Comparison of ENCODE assay signal across 8 cellular contexts in the genomic region with DNA sequence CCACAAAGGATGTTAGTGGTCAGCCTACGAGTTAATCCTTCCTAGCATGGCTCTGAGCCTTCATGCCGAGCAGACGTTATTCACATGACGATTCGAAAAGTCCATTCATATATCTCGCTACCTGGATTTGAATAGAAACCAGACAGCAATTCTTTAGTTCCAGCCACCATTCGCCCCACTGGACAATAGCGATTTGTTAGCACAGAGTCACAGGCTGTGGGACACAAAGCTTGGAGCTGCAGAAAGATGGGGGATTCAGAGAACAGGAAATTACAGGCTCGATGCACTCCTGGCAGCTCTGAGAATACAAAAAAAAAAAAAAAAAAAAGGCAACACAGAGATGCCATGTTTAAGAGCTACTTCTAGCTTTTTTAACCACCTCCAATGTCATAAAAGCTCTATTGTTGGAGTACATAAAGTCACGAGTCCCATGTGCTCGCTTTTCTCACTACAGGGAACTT.
A peak's percentile ranks its signal among the peaks of the same experiment; 100 is the strongest.
DNase-seq lines count a peak whose midpoint lies in the region; ATAC-seq and TF ChIP-seq lines count a peak whose summit lies in the region.

No MANE protein-coding gene starts in this region.

- no peak overlapping the region for H3K27ac ChIP-seq in duodenal mucosa (ENCODE audit: low read depth, low read length)
- peak overlapping the region in 1 of 2 donors; percentile 67 for H3K27ac ChIP-seq in uterus

- intact Hi-C loops in uterus (cut with DNase I; ENCODE audit: low total_unique reads), result no loop called here

- no peak for TF ChIP-seq CTCF in uterus (IDR thresholded peaks at IDR 0.05)

- DNase-seq in DMS53 treated with DMSO at 0.1 percent for 48 hours (lab: John Stamatoyannopoulos, UW; ENCODE audit: unreplicated experiment), result peak; percentile 37
- DNase-seq in SK-MEL-5 (ENCODE audit: low read depth, low spot score), result peak; percentile 95
- DNase-seq in uterus, result no peak

- in situ Hi-C loops in SK-MEL-5 (cut with HindIII; ENCODE audit: low pct_unique_long_range_greater_than_20kb, low sequenced_read_pairs), result no loop called here

- TF ChIP-seq RAD21 in Ishikawa (IDR thresholded peaks at IDR 0.05; ENCODE audit: low read depth), result 0 out of 2 replicates have a peak, but pooled peaks have one; percentile 6

- H3K9me3 ChIP-seq in duodenal mucosa (ENCODE audit: control insufficient read depth in 1 of 2, low read length in 2 of 2), result no peaks in the 10 kb centered on the region
- no peaks in the 10 kb centered on the region for H3K9me3 ChIP-seq in mononuclear cell (ENCODE audit: low read depth, low read length)
- H3K9me3 ChIP-seq in uterus, result no peaks in the 10 kb centered on the region

- H3K4me3 ChIP-seq in duodenal mucosa (ENCODE audit: low read depth in 1 of 2, low read length in 2 of 2) (peak overlapping the region; percentile 75 to 86), mononuclear cell (ENCODE audit: low read length) (peak overlapping the region; percentile 37), uterus (peak overlapping the region; percentile 20 to 55)

- peaks cover 11 to 34% of the 10 kb centered on the region in 2 donors for H3K4me1 ChIP-seq in duodenal mucosa (ENCODE audit: control insufficient read depth in 1 of 2, insufficient read depth in 2 of 2, low read length in 2 of 2)
- peaks cover 24% of the 10 kb centered on the region for H3K4me1 ChIP-seq in mononuclear cell (ENCODE audit: insufficient read depth, low read length)
- no peaks in the 10 kb centered on the region for H3K4me1 ChIP-seq in uterus

- no peak for TF ChIP-seq EP300 in Ishikawa (IDR thresholded peaks at IDR 0.05; ENCODE audit: borderline replicate concordance)

- ATAC-seq in HG02885 (IDR thresholded peaks at IDR 0.05; ENCODE audit: poor library complexity, unreplicated experiment) (no peak), HG03571 (IDR thresholded peaks at IDR 0.05; ENCODE audit: unreplicated experiment) (no peak)

- no peak for TF ChIP-seq POLR2A in uterus (IDR thresholded peaks at IDR 0.05)

- H3K9ac ChIP-seq in duodenal mucosa (ENCODE audit: low read depth in 1 of 2, low read length in 2 of 2), result peak overlapping the region; percentile 40 to 54

- H3K27me3 ChIP-seq in duodenal mucosa (ENCODE audit: control insufficient read depth in 1 of 2, insufficient read depth in 2 of 2, low read length in 2 of 2) (no peaks in the 10 kb centered on the region), mononuclear cell (ENCODE audit: insufficient read depth, low read length) (no peaks in the 10 kb centered on the region), uterus (no peaks in the 10 kb centered on the region)

- H3K36me3 ChIP-seq in duodenal mucosa (ENCODE audit: control insufficient read depth in 1 of 2, insufficient read depth in 2 of 2, low read length in 2 of 2) (no peaks in the 10 kb centered on the region), uterus (no peaks in the 10 kb centered on the region)

TF ChIP-seq in Ishikawa, 13 proteins besides CTCF, POLR2A, EP300 and RAD21:
- TF ChIP-seq, protein P1, sequence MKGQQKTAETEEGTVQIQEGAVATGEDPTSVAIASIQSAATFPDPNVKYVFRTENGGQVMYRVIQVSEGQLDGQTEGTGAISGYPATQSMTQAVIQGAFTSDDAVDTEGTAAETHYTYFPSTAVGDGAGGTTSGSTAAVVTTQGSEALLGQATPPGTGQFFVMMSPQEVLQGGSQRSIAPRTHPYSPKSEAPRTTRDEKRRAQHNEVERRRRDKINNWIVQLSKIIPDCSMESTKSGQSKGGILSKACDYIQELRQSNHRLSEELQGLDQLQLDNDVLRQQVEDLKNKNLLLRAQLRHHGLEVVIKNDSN (IDR thresholded peaks at IDR 0.05), result peak; percentile 36; the same call in 1 of the 2 replicates
- TF ChIP-seq, protein P2, sequence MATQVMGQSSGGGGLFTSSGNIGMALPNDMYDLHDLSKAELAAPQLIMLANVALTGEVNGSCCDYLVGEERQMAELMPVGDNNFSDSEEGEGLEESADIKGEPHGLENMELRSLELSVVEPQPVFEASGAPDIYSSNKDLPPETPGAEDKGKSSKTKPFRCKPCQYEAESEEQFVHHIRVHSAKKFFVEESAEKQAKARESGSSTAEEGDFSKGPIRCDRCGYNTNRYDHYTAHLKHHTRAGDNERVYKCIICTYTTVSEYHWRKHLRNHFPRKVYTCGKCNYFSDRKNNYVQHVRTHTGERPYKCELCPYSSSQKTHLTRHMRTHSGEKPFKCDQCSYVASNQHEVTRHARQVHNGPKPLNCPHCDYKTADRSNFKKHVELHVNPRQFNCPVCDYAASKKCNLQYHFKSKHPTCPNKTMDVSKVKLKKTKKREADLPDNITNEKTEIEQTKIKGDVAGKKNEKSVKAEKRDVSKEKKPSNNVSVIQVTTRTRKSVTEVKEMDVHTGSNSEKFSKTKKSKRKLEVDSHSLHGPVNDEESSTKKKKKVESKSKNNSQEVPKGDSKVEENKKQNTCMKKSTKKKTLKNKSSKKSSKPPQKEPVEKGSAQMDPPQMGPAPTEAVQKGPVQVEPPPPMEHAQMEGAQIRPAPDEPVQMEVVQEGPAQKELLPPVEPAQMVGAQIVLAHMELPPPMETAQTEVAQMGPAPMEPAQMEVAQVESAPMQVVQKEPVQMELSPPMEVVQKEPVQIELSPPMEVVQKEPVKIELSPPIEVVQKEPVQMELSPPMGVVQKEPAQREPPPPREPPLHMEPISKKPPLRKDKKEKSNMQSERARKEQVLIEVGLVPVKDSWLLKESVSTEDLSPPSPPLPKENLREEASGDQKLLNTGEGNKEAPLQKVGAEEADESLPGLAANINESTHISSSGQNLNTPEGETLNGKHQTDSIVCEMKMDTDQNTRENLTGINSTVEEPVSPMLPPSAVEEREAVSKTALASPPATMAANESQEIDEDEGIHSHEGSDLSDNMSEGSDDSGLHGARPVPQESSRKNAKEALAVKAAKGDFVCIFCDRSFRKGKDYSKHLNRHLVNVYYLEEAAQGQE (IDR thresholded peaks at IDR 0.05; ENCODE audit: low read depth), result no peak
- TF ChIP-seq, protein P3, sequence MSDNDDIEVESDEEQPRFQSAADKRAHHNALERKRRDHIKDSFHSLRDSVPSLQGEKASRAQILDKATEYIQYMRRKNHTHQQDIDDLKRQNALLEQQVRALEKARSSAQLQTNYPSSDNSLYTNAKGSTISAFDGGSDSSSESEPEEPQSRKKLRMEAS (IDR thresholded peaks at IDR 0.05), result peak; percentile 53; the same call in 1 of the 2 replicates
- 0 out of 2 replicates have a peak, but pooled peaks have one; percentile 59 for TF ChIP-seq YY1 (IDR thresholded peaks at IDR 0.05; ENCODE audit: low read depth)
- no peak for TF ChIP-seq CEBPB (IDR thresholded peaks at IDR 0.05)

Comparison
In these comparisons a context has a peak if more than half of its experiments do, and no peak if none do; other contexts are left out.
1. DNase-seq: peak in DMS53 treated with DMSO at 0.1 percent for 48 hours (single experiment) and SK-MEL-5 (single experiment); none in uterus (0 of 2).
2. Peak in every context shown above with its lines, with median percentiles within 50 percentile points of each other: H3K4me3 ChIP-seq.